In the genomic region with DNA sequence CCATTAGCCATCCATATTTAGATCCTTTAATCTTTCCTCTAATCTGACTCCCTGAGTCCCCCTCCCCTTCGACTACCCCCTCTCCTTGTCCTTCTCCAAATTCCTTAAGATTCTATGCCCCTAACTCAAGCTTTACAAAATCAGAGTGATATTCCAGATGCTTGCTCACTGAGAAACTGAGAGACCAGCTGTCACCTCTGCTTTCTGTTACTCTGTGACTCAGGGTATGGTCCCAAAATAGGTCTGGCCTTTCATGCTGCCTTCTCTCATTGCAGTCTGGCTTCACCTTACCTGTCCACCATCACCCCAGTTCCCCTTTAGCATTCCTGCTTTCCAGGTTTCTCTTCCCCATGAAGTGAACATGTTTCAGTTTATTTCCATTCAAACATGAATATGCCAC, we compare ENCODE assay signal across 14 cellular contexts.
DNase-seq lines count a peak whose midpoint lies in the region; ATAC-seq, FAIRE-seq and TF ChIP-seq lines count a peak whose summit lies in the region.
"Had no signal": no experiment of that assay in that cellular context is flagged by ENCODE, and none has a peak within 500 bp of the region (broad histone marks: within the 10 kb centered on the region; RNA-seq: fewer than 3 reads in every experiment).

No MANE protein-coding gene starts in this region.

- no peaks in the 10 kb centered on the region for H3K27me3 Mint-ChIP-seq in CD8-positive, alpha-beta memory T cell
- no peaks in the 10 kb centered on the region for H3K27me3 Mint-ChIP-seq in astrocyte (ENCODE audit: low read depth, unreplicated experiment)
- H3K27me3 Mint-ChIP-seq in activated T-cell treated with anti-CD3 and anti-CD28 coated beads, Interleukin-2, amount 50 U/mL, for 24 hours: no peaks in the 10 kb centered on the region

- H3K27ac ChIP-seq in CD8-positive, alpha-beta memory T cell (ENCODE audit: low read depth, low read length): no peak overlapping the region
- H3K27ac ChIP-seq in astrocyte (ENCODE audit: low read depth, low read length): no peak overlapping the region
- no peak overlapping the region for H3K27ac ChIP-seq in pancreas
- H3K27ac ChIP-seq: breast epithelium, thoracic aorta had no signal

- WGBS in pancreas, 2 donors: 54 to 61% methylated on average over 1 of the region's 1 CpG

- H3K4me2 ChIP-seq in astrocyte (ENCODE audit: low read length): no peak overlapping the region

- CTCF ChIA-PET in CD8-positive, alpha-beta memory T cell (lab: Charles Lee): no interaction called here

- no peaks in the 10 kb centered on the region for H3K79me2 ChIP-seq in astrocyte (ENCODE audit: insufficient read depth, low read length)

- H3K9me3 Mint-ChIP-seq in CD8-positive, alpha-beta memory T cell: no peaks in the 10 kb centered on the region
- no peaks in the 10 kb centered on the region for H3K9me3 Mint-ChIP-seq in astrocyte (ENCODE audit: unreplicated experiment)
- no peaks in the 10 kb centered on the region for H3K9me3 Mint-ChIP-seq in activated T-cell treated with anti-CD3 and anti-CD28 coated beads, Interleukin-2, amount 50 U/mL, for 24 hours
- H3K9me3 Mint-ChIP-seq: mesothelial cell of epicardium had no signal

- no peaks in the 10 kb centered on the region for H3K36me3 ChIP-seq in CD8-positive, alpha-beta memory T cell (ENCODE audit: insufficient read depth, low read length)
- no peaks in the 10 kb centered on the region for H3K36me3 ChIP-seq in astrocyte (ENCODE audit: insufficient read depth, low read length)
- no peaks in the 10 kb centered on the region for H3K36me3 ChIP-seq in pancreas
- H3K36me3 ChIP-seq: breast epithelium, thoracic aorta had no signal

- peak overlapping the region in 5 of 8 donors; percentile 20 to 93 (median 61) for H3K27ac Mint-ChIP-seq in CD8-positive, alpha-beta memory T cell
- H3K27ac Mint-ChIP-seq in astrocyte (ENCODE audit: unreplicated experiment): peak overlapping the region; percentile 75
- H3K27ac Mint-ChIP-seq in activated T-cell treated with anti-CD3 and anti-CD28 coated beads, Interleukin-2, amount 50 U/mL, for 24 hours: no peak overlapping the region
- H3K27ac Mint-ChIP-seq: mesothelial cell of epicardium had no signal

- intact Hi-C loops in pancreas (cut with DNase I): no loop called here

- peaks cover 30 to 41% (median 35%) of the 10 kb centered on the region in 3 donors for H3K4me1 Mint-ChIP-seq in CD8-positive, alpha-beta memory T cell
- H3K4me1 Mint-ChIP-seq in astrocyte (ENCODE audit: low read depth, unreplicated experiment): peaks cover 17% of the 10 kb centered on the region
- peaks cover 29% of the 10 kb centered on the region for H3K4me1 Mint-ChIP-seq in activated T-cell treated with anti-CD3 and anti-CD28 coated beads, Interleukin-2, amount 50 U/mL, for 24 hours (ENCODE audit: low read depth)
- H3K4me1 Mint-ChIP-seq: CD14-positive monocyte had no signal

- DNase-seq in CD8-positive, alpha-beta memory T cell: no peak
- DNase-seq in astrocyte (ENCODE audit: low read depth): no peak
- no peak for DNase-seq in activated T-cell treated with anti-CD3 and anti-CD28 coated beads, Interleukin-2, amount 50 U/mL, for 24 hours
- no peak for DNase-seq in stimulated activated CD4-positive, alpha-beta T cell treated with anti-CD3 and anti-CD28 coated beads, Interleukin-2, amount 100 ng/mL, for 24 hours
- DNase-seq in A172 (ENCODE audit: low spot score): no peak
- DNase-seq in pancreas: no peak
- DNase-seq: foreskin melanocyte, NCI-H2081 treated with DMSO at 0.1 percent for 48 hours had no signal

- H3K4me1 ChIP-seq in CD8-positive, alpha-beta memory T cell (ENCODE audit: insufficient read depth, low read length): peaks cover 11% of the 10 kb centered on the region
- H3K4me1 ChIP-seq in astrocyte (ENCODE audit: insufficient read depth, low read length) (no peaks in the 10 kb centered on the region), pancreas (no peaks in the 10 kb centered on the region)
- H3K4me1 ChIP-seq: breast epithelium had no signal

- H2AFZ ChIP-seq in astrocyte (ENCODE audit: low read depth, low read length): no peak overlapping the region

- FAIRE-seq in astrocyte (lab: Jason Lieb, UNC): no peak
- no peak for FAIRE-seq in pancreas (lab: Jason Lieb, UNC)

- H3K4me3 Mint-ChIP-seq in CD8-positive, alpha-beta memory T cell: peak overlapping the region in 4 of 7 donors; percentile 1 to 79 (median 30)
- no peak overlapping the region for H3K4me3 Mint-ChIP-seq in astrocyte (ENCODE audit: unreplicated experiment)
- no peak overlapping the region for H3K4me3 Mint-ChIP-seq in activated T-cell treated with anti-CD3 and anti-CD28 coated beads, Interleukin-2, amount 50 U/mL, for 24 hours
- H3K4me3 Mint-ChIP-seq: CD14-positive monocyte, mesothelial cell of epicardium had no signal

- no peaks in the 10 kb centered on the region for H3K9me3 ChIP-seq in CD8-positive, alpha-beta memory T cell (ENCODE audit: low read length)
- no peaks in the 10 kb centered on the region for H3K9me3 ChIP-seq in astrocyte (ENCODE audit: insufficient read depth, low read depth, low read length)
- H3K9me3 ChIP-seq in pancreas: no peaks in the 10 kb centered on the region
- H3K9me3 ChIP-seq: breast epithelium, thoracic aorta had no signal

- peaks cover 0 to 3% (median 0%) of the 10 kb centered on the region in 3 donors for H3K36me3 Mint-ChIP-seq in CD8-positive, alpha-beta memory T cell
- H3K36me3 Mint-ChIP-seq in astrocyte (ENCODE audit: low read depth, unreplicated experiment): no peaks in the 10 kb centered on the region
- no peaks in the 10 kb centered on the region for H3K36me3 Mint-ChIP-seq in activated T-cell treated with anti-CD3 and anti-CD28 coated beads, Interleukin-2, amount 50 U/mL, for 24 hours (ENCODE audit: low read depth)
- H3K36me3 Mint-ChIP-seq: CD14-positive monocyte, mesothelial cell of epicardium had no signal

- peak; percentile 39 for ATAC-seq in GM19438 (IDR thresholded peaks at IDR 0.05; ENCODE audit: low read depth, unreplicated experiment)
- ATAC-seq in HG03064 (IDR thresholded peaks at IDR 0.05; ENCODE audit: low read depth, unreplicated experiment): peak; percentile 40
- no peak for ATAC-seq in pancreas

- no peak overlapping the region for H3K9ac ChIP-seq in astrocyte (ENCODE audit: low read length)

- H3K27me3 ChIP-seq in CD8-positive, alpha-beta memory T cell (ENCODE audit: insufficient read depth, low read length, poor library complexity, severe bottlenecking): no peaks in the 10 kb centered on the region
- H3K27me3 ChIP-seq in astrocyte (ENCODE audit: insufficient read depth, low read length) (no peaks in the 10 kb centered on the region), pancreas (no peaks in the 10 kb centered on the region)
- H3K27me3 ChIP-seq: breast epithelium had no signal

- no peak for TF ChIP-seq CTCF in astrocyte (IDR thresholded peaks at IDR 0.05; ENCODE audit: insufficient read depth, low read depth, low read length)
- TF ChIP-seq CTCF in pancreas (IDR thresholded peaks at IDR 0.05): no peak

- POLR2A ChIA-PET in CD8-positive, alpha-beta memory T cell (lab: Charles Lee): interaction anchor here (0.7 kb wide), 1 partner anchor 10 kb away, joined by 3 read pairs; no protein-coding TSS in a partner anchor

- no peaks in the 10 kb centered on the region for H4K20me1 ChIP-seq in astrocyte (ENCODE audit: insufficient read depth, low read length)

- H3K4me3 ChIP-seq in CD8-positive, alpha-beta memory T cell (ENCODE audit: low read length): no peak overlapping the region
- no peak overlapping the region for H3K4me3 ChIP-seq in astrocyte (ENCODE audit: insufficient read depth, low read depth, low read length)
- no peak overlapping the region for H3K4me3 ChIP-seq in pancreas
- H3K4me3 ChIP-seq: breast epithelium, thoracic aorta had no signal

Comparison
In these comparisons a context has a peak if more than half of its experiments do, and no peak if none do; other contexts are left out.
1. H3K4me3 Mint-ChIP-seq: peak in CD8-positive, alpha-beta memory T cell (4 of 7); none in astrocyte (single experiment) and activated T-cell treated with anti-CD3 and anti-CD28 coated beads, Interleukin-2, amount 50 U/mL, for 24 hours (single experiment).
2. ATAC-seq: peak in GM19438 (single experiment) and HG03064 (single experiment); none in pancreas (0 of 4).